11 cellular contexts compared by ENCODE assay signal in the genomic region with DNA sequence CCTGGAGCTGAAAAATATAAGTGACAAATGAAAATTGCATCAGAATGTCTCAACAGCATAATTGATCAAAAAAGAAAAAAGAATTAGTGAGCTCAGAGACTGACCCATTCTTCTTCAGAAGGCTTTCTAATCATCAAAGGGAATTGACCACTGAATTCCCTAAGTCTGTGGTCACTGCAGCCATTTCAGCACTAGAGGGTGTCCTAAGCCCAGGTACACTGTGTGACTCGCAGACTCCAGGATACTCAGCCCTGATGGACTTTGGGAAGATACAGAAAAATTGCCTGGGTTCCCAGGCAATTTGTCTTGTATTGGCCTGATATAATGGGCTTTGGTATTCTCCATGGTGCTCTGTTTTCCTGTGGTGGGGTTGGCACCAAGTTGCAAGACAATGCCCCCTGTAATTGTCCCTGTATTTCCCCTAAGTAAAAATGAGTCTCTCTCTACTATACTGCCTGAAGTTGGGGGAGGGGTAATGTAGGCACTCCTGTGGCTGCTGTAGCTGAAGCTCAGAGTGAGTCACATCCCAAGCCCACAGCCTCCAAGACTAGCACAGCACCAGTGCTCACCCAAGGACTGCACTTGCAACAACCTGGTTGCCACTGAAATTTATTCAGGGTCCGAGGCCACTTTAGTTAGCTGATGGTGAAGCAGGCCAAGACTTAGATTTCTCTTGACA.
DNase-seq lines count a peak whose midpoint lies in the region; ATAC-seq and TF ChIP-seq lines count a peak whose summit lies in the region.
"Had no signal": no experiment of that assay in that cellular context is flagged by ENCODE, and none has a peak within 500 bp of the region (broad histone marks: within the 10 kb centered on the region; RNA-seq: fewer than 3 reads in every experiment).

No MANE protein-coding gene starts in this region.

- H3K14ac ChIP-seq in trophoblast cell (ENCODE audit: low read length) = no peak overlapping the region

- H3K18ac ChIP-seq in trophoblast cell (ENCODE audit: low read length) = no peak overlapping the region

- no peak overlapping the region for H3K4me3 ChIP-seq in epithelial cell of esophagus (ENCODE audit: low read length)
- no peak overlapping the region for H3K4me3 ChIP-seq in trophoblast cell (ENCODE audit: low read depth, low read length)

- H3K9me3 Mint-ChIP-seq in activated naive CD4-positive, alpha-beta T cell treated with anti-CD3 and anti-CD28 coated beads, Interleukin-2, amount 10 ng/mL, durations not matched to agents 7 days and 5 days = peaks cover 9% of the 10 kb centered on the region

- no peaks in the 10 kb centered on the region for H3K4me1 ChIP-seq in trophoblast cell (ENCODE audit: control insufficient read depth in 1 of 2, insufficient read depth in 2 of 2, low read length in 2 of 2)

- H3K27me3 Mint-ChIP-seq in activated naive CD4-positive, alpha-beta T cell treated with anti-CD3 and anti-CD28 coated beads, Interleukin-2, amount 10 ng/mL, durations not matched to agents 7 days and 5 days = no peaks in the 10 kb centered on the region
- H3K27me3 Mint-ChIP-seq: stimulated activated naive CD8-positive, alpha-beta T cell treated with anti-CD3 and anti-CD28 coated beads, Interleukin-15, amount 100 ng/mL, for 72 hours had no signal

- H2AK5ac ChIP-seq in trophoblast cell (ENCODE audit: low read length) = no peak overlapping the region

- no peak overlapping the region for H4K91ac ChIP-seq in trophoblast cell (ENCODE audit: low read depth, low read length)

- no CpG with 5 or more reads among the region's 2 CpGs for WGBS in trophoblast cell (ENCODE audit: extremely low coverage, insufficient coverage, insufficient read length)

- no peak overlapping the region for H2AFZ ChIP-seq in trophoblast cell (ENCODE audit: insufficient read depth, low read length, poor library complexity)

- CTCF ChIA-PET in activated naive CD4-positive, alpha-beta T cell treated with anti-CD3 and anti-CD28 coated beads, Interleukin-2, amount 10 ng/mL, durations not matched to agents 7 days and 5 days (lab: Charles Lee) = no interaction called here

- no peak overlapping the region for H3K9ac ChIP-seq in trophoblast cell (ENCODE audit: low read length)

- H3K79me2 ChIP-seq in trophoblast cell (ENCODE audit: control insufficient read depth, insufficient read depth, low read length, poor library complexity) = no peaks in the 10 kb centered on the region

- H2BK12ac ChIP-seq in trophoblast cell (ENCODE audit: low read length) = no peak overlapping the region

- DNase-seq in NCI-H82 (lab: John Stamatoyannopoulos, UW) (peak; percentile 72), epithelial cell of esophagus (ENCODE audit: low read depth) (peak; percentile 80), trophoblast cell (peak; percentile 38 to 64)
- DNase-seq in activated naive CD4-positive, alpha-beta T cell treated with anti-CD3 and anti-CD28 coated beads, Interleukin-2, amount 10 ng/mL, durations not matched to agents 7 days and 5 days = no peak
- DNase-seq: NCI-H748 treated with DMSO at 0.1 percent for 48 hours; stimulated activated naive CD8-positive, alpha-beta T cell treated with anti-CD3 and anti-CD28 coated beads, Interleukin-15, amount 100 ng/mL, for 72 hours had no signal

- TF ChIP-seq CTCF in GM12872 (IDR thresholded peaks at IDR 0.05; ENCODE audit: insufficient read depth, low read depth, low read length) (0 out of 3 replicates have a peak, but pooled peaks have one; percentile 18), epithelial cell of esophagus (IDR thresholded peaks at IDR 0.05; ENCODE audit: insufficient read depth, low read depth, low read length, missing control alignments) (peak; percentile 94)

- H3K4me3 Mint-ChIP-seq in activated naive CD4-positive, alpha-beta T cell treated with anti-CD3 and anti-CD28 coated beads, Interleukin-2, amount 10 ng/mL, durations not matched to agents 7 days and 5 days = no peak overlapping the region
- H3K4me3 Mint-ChIP-seq: nephron; stimulated activated naive CD8-positive, alpha-beta T cell treated with anti-CD3 and anti-CD28 coated beads, Interleukin-15, amount 100 ng/mL, for 72 hours had no signal

- H3K36me3 Mint-ChIP-seq in activated naive CD4-positive, alpha-beta T cell treated with anti-CD3 and anti-CD28 coated beads, Interleukin-2, amount 10 ng/mL, durations not matched to agents 7 days and 5 days = no peaks in the 10 kb centered on the region

- no peak for ATAC-seq in GM19463 (IDR thresholded peaks at IDR 0.05; ENCODE audit: unreplicated experiment)
- ATAC-seq in HG03159 (IDR thresholded peaks at IDR 0.05; ENCODE audit: unreplicated experiment) = no peak
- no peak for ATAC-seq in GM19328 (IDR thresholded peaks at IDR 0.05; ENCODE audit: unreplicated experiment)
- ATAC-seq: stimulated activated naive CD8-positive, alpha-beta T cell treated with anti-CD3 and anti-CD28 coated beads, Interleukin-15, amount 100 ng/mL, for 72 hours had no signal

- H3K4me2 ChIP-seq in trophoblast cell (ENCODE audit: low read length) = no peak overlapping the region

- no peak overlapping the region for H4K8ac ChIP-seq in trophoblast cell (ENCODE audit: low read depth, low read length)

- no peak overlapping the region for H3K4ac ChIP-seq in trophoblast cell (ENCODE audit: low read depth, low read length)

- H3K27ac ChIP-seq in trophoblast cell (ENCODE audit: low read depth, low read length) = no peak overlapping the region

- no peaks in the 10 kb centered on the region for H3K27me3 ChIP-seq in trophoblast cell (ENCODE audit: insufficient read depth, low read length)

- H3K27ac Mint-ChIP-seq in activated naive CD4-positive, alpha-beta T cell treated with anti-CD3 and anti-CD28 coated beads, Interleukin-2, amount 10 ng/mL, durations not matched to agents 7 days and 5 days = no peak overlapping the region
- H3K27ac Mint-ChIP-seq: nephron had no signal

- no peaks in the 10 kb centered on the region for H3K79me1 ChIP-seq in trophoblast cell (ENCODE audit: low read length)

- no peaks in the 10 kb centered on the region for H3K36me3 ChIP-seq in trophoblast cell (ENCODE audit: control insufficient read depth in 1 of 2, insufficient read depth in 2 of 2, low read length in 2 of 2)

- no peak overlapping the region for H3K23ac ChIP-seq in trophoblast cell (ENCODE audit: low read length)

- no peaks in the 10 kb centered on the region for H3K4me1 Mint-ChIP-seq in activated naive CD4-positive, alpha-beta T cell treated with anti-CD3 and anti-CD28 coated beads, Interleukin-2, amount 10 ng/mL, durations not matched to agents 7 days and 5 days
- H3K4me1 Mint-ChIP-seq: nephron; stimulated activated naive CD8-positive, alpha-beta T cell treated with anti-CD3 and anti-CD28 coated beads, Interleukin-15, amount 100 ng/mL, for 72 hours had no signal

- H2BK120ac ChIP-seq in trophoblast cell (ENCODE audit: insufficient read depth, low read length, poor library complexity) = no peak overlapping the region

- H2BK5ac ChIP-seq in trophoblast cell (ENCODE audit: low read depth, low read length, poor library complexity) = no peak overlapping the region

- H3K9me3 ChIP-seq in trophoblast cell (ENCODE audit: insufficient read depth, low read depth, low read length) = no peaks in the 10 kb centered on the region

- H4K12ac ChIP-seq in trophoblast cell (ENCODE audit: low read depth, low read length) = no peak overlapping the region
